ENCODE assay signal across 7 cellular contexts in the genomic region with DNA sequence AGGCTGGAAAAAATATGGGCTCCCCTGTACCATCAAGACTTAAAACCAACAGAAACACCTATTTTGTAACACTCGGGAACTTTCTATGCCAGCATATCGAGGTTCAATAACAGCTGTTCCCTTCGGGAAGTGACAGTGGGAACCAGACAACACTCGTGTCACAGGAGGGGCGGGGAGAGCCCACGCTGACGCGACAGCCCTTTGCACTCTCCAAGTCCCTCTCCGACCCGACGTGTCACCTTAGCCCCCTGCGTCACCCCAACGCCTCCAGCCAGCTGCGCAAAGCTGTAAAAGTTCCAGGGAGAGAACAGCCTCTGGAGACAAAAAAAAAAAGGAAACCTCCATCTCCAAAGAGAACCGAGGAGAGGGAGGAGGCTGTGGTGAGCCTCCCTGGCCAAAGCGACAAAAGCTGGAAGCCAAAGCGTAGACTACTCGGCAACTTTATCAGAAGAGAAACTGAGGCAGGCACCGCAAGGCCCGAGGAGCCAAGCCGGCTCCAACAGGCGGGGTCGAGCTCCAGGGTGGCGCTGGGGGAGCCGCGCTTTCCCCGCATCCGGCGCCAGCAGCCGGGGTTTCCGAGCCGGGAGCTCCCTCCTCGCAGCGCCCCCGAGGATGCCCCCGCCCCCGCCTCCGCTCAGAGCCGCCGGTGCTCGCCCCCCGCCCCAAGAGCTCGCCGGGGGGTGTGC. TPM values are rescaled to one million over a fixed set of nuclear protein-coding genes. Genes with fewer than 3 reads are reported as not detected.
A peak's percentile ranks its signal among the peaks of the same experiment; 100 is the strongest.
DNase-seq lines count a peak whose midpoint lies in the region; ATAC-seq and TF ChIP-seq lines count a peak whose summit lies in the region.

No MANE protein-coding gene starts in this region.

- POLR2A ChIA-PET in SK-N-SH (lab: Yijun Ruan, JAX) (no interaction called here), HEK293T (lab: Yijun Ruan, JAX) (interaction anchor here (0.7 to 1.5 kb wide), 4 partner anchors 11 to 241 kb away, joined by 3 to 5 read pairs (median 4); a partner anchor contains a TSS)

- no peak for TF ChIP-seq RAD21 in SK-N-SH (IDR thresholded peaks at IDR 0.05; ENCODE audit: low read length)

- 0% methylated on average over 16 of the region's 44 CpGs for WGBS in SK-N-SH (ENCODE audit: low lambda C conversion rate)
- WGBS in smooth muscle cell (ENCODE audit: low lambda C conversion rate), result 1% methylated on average over 28 of the region's 44 CpGs

- H3K36me3 ChIP-seq in SK-N-SH (replicated peaks in 1 of 2; ENCODE audit: control insufficient read depth in 1 of 2, insufficient read depth in 2 of 2, low read length in 1 of 2) (no peaks in the 10 kb centered on the region), adipocyte (ENCODE audit: control insufficient read depth, insufficient read depth, low read length, severe bottlenecking) (no peaks in the 10 kb centered on the region), iPS-18a (ENCODE audit: control insufficient read depth, low read depth, low read length) (no peaks in the 10 kb centered on the region), smooth muscle cell (ENCODE audit: low read depth) (no peaks in the 10 kb centered on the region)

- no peak overlapping the region for H2AFZ ChIP-seq in SK-N-SH (ENCODE audit: low read depth)
- H2AFZ ChIP-seq in smooth muscle cell (ENCODE audit: low read depth), result no peak overlapping the region

- ATAC-seq in GM18868 (IDR thresholded peaks at IDR 0.05; ENCODE audit: unreplicated experiment) (peak; percentile 24), HG03064 (IDR thresholded peaks at IDR 0.05; ENCODE audit: low read depth, unreplicated experiment) (peak; percentile 14)

- TF ChIP-seq CTCF in SK-N-SH (IDR thresholded peaks at IDR 0.05), result no peak
- TF ChIP-seq CTCF in smooth muscle cell (IDR thresholded peaks at IDR 0.05; ENCODE audit: borderline replicate concordance, insufficient read depth, poor library complexity, severe bottlenecking), result no peak

- H4K20me1 ChIP-seq in SK-N-SH (ENCODE audit: insufficient read depth) (peaks cover 11% of the 10 kb centered on the region; the same call in 1 of the 2 replicates), smooth muscle cell (ENCODE audit: low read depth) (peaks cover 49% of the 10 kb centered on the region)

- TF ChIP-seq EP300 in SK-N-SH (IDR thresholded peaks at IDR 0.05; ENCODE audit: borderline replicate concordance in 1 of 2, low read depth in 1 of 2, low read length in 1 of 2), result no peak

- CTCF ChIA-PET in SK-N-SH (lab: Yijun Ruan, JAX), result interaction anchor here (1.4 kb wide), 1 partner anchor 11 kb away, joined by 4 read pairs; no protein-coding TSS in a partner anchor
- CTCF ChIA-PET in HEK293T (lab: Yijun Ruan, JAX), result no interaction called here

- H3F3A ChIP-seq in SK-N-SH (replicated peaks; ENCODE audit: insufficient read depth), result peaks cover 3% of the 10 kb centered on the region
- peaks cover 4% of the 10 kb centered on the region for H3F3A ChIP-seq in smooth muscle cell (ENCODE audit: low read depth)

- H3K27me3 ChIP-seq in SK-N-SH (ENCODE audit: insufficient read depth), result no peaks in the 10 kb centered on the region
- H3K27me3 ChIP-seq in adipocyte (replicated peaks; ENCODE audit: control insufficient read depth, insufficient read depth, low read length), result no peaks in the 10 kb centered on the region
- H3K27me3 ChIP-seq in iPS-18a (ENCODE audit: control insufficient read depth, insufficient read depth, low read length), result peaks cover 37% of the 10 kb centered on the region
- no peaks in the 10 kb centered on the region for H3K27me3 ChIP-seq in smooth muscle cell (ENCODE audit: low read depth)

- H3K4me1 ChIP-seq in SK-N-SH (ENCODE audit: control insufficient read depth in 1 of 2, insufficient read depth in 2 of 2, low read depth in 1 of 2, low read length in 1 of 2) (peaks cover 0 to 4% of the 10 kb centered on the region in 2 experiments; a peak in 2 of 4 replicates), adipocyte (ENCODE audit: control insufficient read depth, insufficient read depth, low read length) (peaks cover 22% of the 10 kb centered on the region), iPS-18a (ENCODE audit: control insufficient read depth, low read depth, low read length) (no peaks in the 10 kb centered on the region), smooth muscle cell (ENCODE audit: low read depth) (peaks cover 7% of the 10 kb centered on the region)

- H3K9ac ChIP-seq in SK-N-SH (peak overlapping the region; percentile 83), adipocyte (ENCODE audit: low read length) (peak overlapping the region; percentile 88), iPS-18a (ENCODE audit: low read length) (peak overlapping the region; percentile 48), smooth muscle cell (ENCODE audit: low read depth) (peak overlapping the region; percentile 98)

- H3K4me3 ChIP-seq in SK-N-SH (ENCODE audit: low read depth in 2 of 2, low read length in 1 of 2) (peak overlapping the region; percentile 66 to 67), adipocyte (ENCODE audit: low read length) (peak overlapping the region; percentile 92), iPS-18a (ENCODE audit: low read length) (peak overlapping the region; percentile 84), smooth muscle cell (peak overlapping the region; percentile 95)

- H3K27ac ChIP-seq in SK-N-SH (ENCODE audit: low read depth in 2 of 2, low read length in 1 of 2) (peak overlapping the region; percentile 77 to 86), iPS-18a (ENCODE audit: low read length) (no peak overlapping the region), smooth muscle cell (ENCODE audit: low read depth) (peak overlapping the region; percentile 98)

- H3K4me2 ChIP-seq in SK-N-SH, result peak overlapping the region; percentile 75
- H3K4me2 ChIP-seq in smooth muscle cell, result peak overlapping the region; percentile 98

- H3K9me3 ChIP-seq in SK-N-SH (no peaks in the 10 kb centered on the region), adipocyte (ENCODE audit: control insufficient read depth, low read length) (no peaks in the 10 kb centered on the region), iPS-18a (ENCODE audit: control insufficient read depth, low read depth, low read length) (no peaks in the 10 kb centered on the region), smooth muscle cell (replicated peaks; ENCODE audit: low read depth) (no peaks in the 10 kb centered on the region)

- H3K9me2 ChIP-seq in SK-N-SH, result no peaks in the 10 kb centered on the region

- DNase-seq in SK-N-SH (no peak), adipocyte (ENCODE audit: low read depth) (peak; percentile 73), smooth muscle cell (lab: John Stamatoyannopoulos, UW; ENCODE audit: unreplicated experiment) (peak; percentile 26), HEK293T (ENCODE audit: extremely low spot score) (no peak)

- H3K79me2 ChIP-seq in SK-N-SH (ENCODE audit: insufficient read depth) (peaks cover 52% of the 10 kb centered on the region), smooth muscle cell (ENCODE audit: low read depth) (peaks cover 53% of the 10 kb centered on the region)

TF ChIP-seq in HEK293T, 16 proteins besides CTCF, POLR2A, EP300 and RAD21:
- TF ChIP-seq L3MBTL2 (conservative IDR thresholded peaks at IDR 0.05) (no peak), NFRKB (IDR thresholded peaks at IDR 0.05) (no peak), HDGF (IDR thresholded peaks at IDR 0.05; ENCODE audit: borderline replicate concordance) (no peak), ARNT (IDR thresholded peaks at IDR 0.05) (no peak), BHLHE40 (IDR thresholded peaks at IDR 0.05; ENCODE audit: borderline replicate concordance) (no peak), TARDBP (IDR thresholded peaks at IDR 0.05) (no peak), FOXK2 (IDR thresholded peaks at IDR 0.05) (no peak), SP1 (IDR thresholded peaks at IDR 0.05) (no peak), CTBP1 (IDR thresholded peaks at IDR 0.05; ENCODE audit: borderline replicate concordance) (no peak), LEF1 (IDR thresholded peaks at IDR 0.05; ENCODE audit: borderline replicate concordance) (no peak), FOXA1 (IDR thresholded peaks at IDR 0.05) (no peak)
- TF ChIP-seq, protein P1, sequence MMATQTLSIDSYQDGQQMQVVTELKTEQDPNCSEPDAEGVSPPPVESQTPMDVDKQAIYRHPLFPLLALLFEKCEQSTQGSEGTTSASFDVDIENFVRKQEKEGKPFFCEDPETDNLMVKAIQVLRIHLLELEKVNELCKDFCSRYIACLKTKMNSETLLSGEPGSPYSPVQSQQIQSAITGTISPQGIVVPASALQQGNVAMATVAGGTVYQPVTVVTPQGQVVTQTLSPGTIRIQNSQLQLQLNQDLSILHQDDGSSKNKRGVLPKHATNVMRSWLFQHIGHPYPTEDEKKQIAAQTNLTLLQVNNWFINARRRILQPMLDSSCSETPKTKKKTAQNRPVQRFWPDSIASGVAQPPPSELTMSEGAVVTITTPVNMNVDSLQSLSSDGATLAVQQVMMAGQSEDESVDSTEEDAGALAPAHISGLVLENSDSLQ (IDR thresholded peaks at IDR 0.05), result no peak
TF ChIP-seq in HEK293T: peak in this region for 0.

RNA-seq across cellular contexts. Expression of a gene that starts 0.8 kb away (rescaled TPM):
- polyA plus RNA-seq in SK-N-SH (2012; rRNA removed) (12.6 and 16.6 TPM in 2 replicates), smooth muscle cell (68.4 and 69.2 TPM in 2 replicates)
- polyA plus RNA-seq in SK-N-SH (2012; cell fraction: cytosol; rRNA removed), result 15.8 and 16.3 TPM in 2 replicates
- 14.5 and 21.8 TPM in 2 replicates for polyA plus RNA-seq in SK-N-SH (2012; cell fraction: nucleus; rRNA removed)
- total RNA-seq in smooth muscle cell, result 89.9 and 120 TPM in 2 replicates

Comparison
In these comparisons a context has a peak if more than half of its experiments do, and no peak if none do; other contexts are left out.
1. DNase-seq: peak in adipocyte (single experiment) and smooth muscle cell (single experiment); none in SK-N-SH (single experiment) and HEK293T (single experiment).
2. H3K9ac ChIP-seq: peak in every context shown above with its lines; median percentile 98 in smooth muscle cell; 88 in adipocyte; 83 in SK-N-SH; 48 in iPS-18a.
3. Peak in every context shown above with its lines, with median percentiles within 50 percentile points of each other: H3K4me3 ChIP-seq.